Comparison of ENCODE assay signal across 1 cellular context in the genomic region with DNA sequence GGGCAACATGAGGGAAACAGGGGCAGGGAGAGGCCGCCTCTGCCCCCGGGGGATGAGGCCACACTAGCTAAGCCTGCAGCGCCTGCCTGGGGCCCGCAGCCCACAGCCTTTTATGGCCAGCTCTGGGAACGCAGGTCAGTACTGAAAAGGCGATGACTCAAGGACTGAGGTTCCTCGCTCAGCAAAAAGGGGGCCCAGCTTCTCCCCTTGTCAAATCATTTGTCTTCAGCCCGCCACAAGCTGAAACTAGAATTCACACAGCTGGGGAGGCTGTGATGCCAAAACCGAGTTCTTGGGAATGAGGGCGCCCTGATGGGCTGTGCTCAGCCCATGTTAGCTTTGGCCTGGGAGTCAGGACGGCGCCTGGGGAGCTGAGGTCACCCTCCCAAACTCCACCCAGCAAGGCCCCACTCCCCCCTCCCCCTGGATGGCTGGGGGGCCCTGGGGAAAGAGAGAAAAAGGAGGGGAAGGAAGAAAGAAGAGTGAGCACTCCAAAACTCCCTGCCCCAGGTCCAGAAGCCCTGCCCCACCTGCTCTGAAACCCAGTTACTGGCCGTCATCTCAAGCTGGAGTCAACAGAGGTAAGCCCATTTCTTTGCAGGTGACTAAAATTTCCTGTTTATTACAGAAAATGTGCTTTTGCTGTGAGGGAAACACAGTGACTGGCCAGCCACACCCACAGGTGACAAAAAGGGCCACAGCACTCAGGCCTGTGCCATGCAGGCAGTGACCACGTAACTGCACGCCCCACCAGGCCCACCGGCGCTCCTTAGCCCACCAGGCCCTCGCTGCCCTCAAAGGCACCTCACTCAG.
TF ChIP-seq lines count a peak whose summit lies in the region.

No MANE protein-coding gene starts in this region.

TF ChIP-seq in IMR-90, 13 proteins besides CTCF, POLR2A, EP300 and RAD21:
- TF ChIP-seq SMC3 (IDR thresholded peaks at IDR 0.05; ENCODE audit: low read depth, low read length) (no peak; the same call in 1 of the 2 replicates), MAFK (IDR thresholded peaks at IDR 0.05; ENCODE audit: low read depth, low read length) (peak; percentile 84), MAZ (IDR thresholded peaks at IDR 0.05; ENCODE audit: borderline replicate concordance, low read depth, low read length) (peak; percentile 59; the same call in 1 of the 2 replicates), FOS (IDR thresholded peaks at IDR 0.05; ENCODE audit: low read depth, low read length) (peak; percentile 68), MXI1 (IDR thresholded peaks at IDR 0.05; ENCODE audit: borderline replicate concordance, low read depth, low read length) (no peak), USF2 (IDR thresholded peaks at IDR 0.05; ENCODE audit: low read depth, low read length) (no peak)
